ENCODE assay signal across 24 cellular contexts in genomic region chr2:207871911-207872310, GRCh38.
"Had no signal": no experiment of that assay in that cellular context is flagged by ENCODE, and none has a peak within 500 bp of the region (broad histone marks: within the 10 kb centered on the region; RNA-seq: fewer than 3 reads in every experiment).

No MANE protein-coding gene starts in this region.

- H3K27ac ChIP-seq: RWPE1, SJCRH30, WERI-Rb-1 had no signal

- H3K4me2 ChIP-seq: SK-N-SH had no signal

- DNase-seq: activated CD4-positive, alpha-beta memory T cell treated with anti-CD3 and anti-CD28 coated beads, Interleukin-2, amount 10 ng/mL, durations not matched to agents 7 days and 5 days; activated CD4-positive, alpha-beta T cell treated with anti-CD3 and anti-CD28 coated beads for 36 hours; activated CD4-positive, alpha-beta T cell treated with anti-CD3 and anti-CD28 coated beads, Interleukin-2, amount 50 U/mL, for 1 hour; activated gamma-delta T cell; activated naive CD4-positive, alpha-beta T cell treated with anti-CD3 and anti-CD28 coated beads for 36 hours; activated T-cell treated with anti-CD3 and anti-CD28 coated beads for 4 hours; activated T-cell treated with anti-CD3 and anti-CD28 coated beads, Interleukin-2, amount 50 U/mL, for 48 hours; amygdala; MG63; NCI-H1105; NCI-H1436; NCI-H1694 treated with DMSO at 0.1 percent for 48 hours; NCI-H2081; NCI-H2227 treated with DMSO at 0.1 percent for 48 hours; NCI-H526; NK-92 treated with Interleukin-12 subunit alpha and Interleukin-12 subunit beta, amount 100 ng/mL, for 24 hours; OCI-M1; Right ventricle myocardium superior; SK-N-SH; T-helper 1 cell; WERI-Rb-1 had no signal

- H3K9ac ChIP-seq: SK-N-SH had no signal

- H3K9me3 ChIP-seq: MG63, SJCRH30, SK-N-SH had no signal

- FAIRE-seq: astrocyte had no signal

- H3K27me3 ChIP-seq: MG63, SJCRH30 had no signal

- H3K36me3 ChIP-seq: MG63, SJCRH30, WERI-Rb-1 had no signal

- H3K4me3 ChIP-seq: MG63, SJCRH30 had no signal
